20 cellular contexts compared by ENCODE assay signal in the genomic region with DNA sequence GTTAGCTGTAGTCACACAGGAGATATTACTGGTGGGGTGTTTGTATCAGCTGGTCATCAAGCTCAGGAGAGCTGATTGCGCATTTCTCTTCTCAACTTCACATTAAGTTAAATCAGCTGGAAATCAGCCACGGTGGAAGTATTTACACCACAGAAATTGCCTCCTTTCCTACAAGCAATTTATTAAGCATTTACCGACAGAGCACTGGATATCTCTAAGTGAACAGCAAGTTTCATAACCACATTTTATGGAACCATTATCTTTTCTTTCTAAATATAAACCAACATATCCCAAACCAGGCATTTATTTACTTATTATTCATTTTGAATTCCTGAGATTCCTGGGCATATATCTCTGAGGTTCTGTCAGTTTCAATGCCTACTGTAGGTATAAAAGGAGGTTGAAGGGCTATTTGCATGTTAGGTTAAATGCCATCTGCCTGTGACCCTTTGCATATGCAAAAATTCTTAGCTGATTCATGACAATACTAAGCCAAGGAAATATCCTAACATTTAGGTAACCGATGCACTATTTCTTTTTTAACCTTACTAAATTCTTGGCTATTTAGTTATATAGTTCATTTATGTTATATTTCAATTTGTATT. TPM values are rescaled to one million over a fixed set of nuclear protein-coding genes. Genes with fewer than 3 reads are reported as not detected.
"Had no signal": no experiment of that assay in that cellular context is flagged by ENCODE, and none has a peak within 500 bp of the region (broad histone marks: within the 10 kb centered on the region; RNA-seq: fewer than 3 reads in every experiment).

No MANE protein-coding gene starts in this region.

- H3K4me1 ChIP-seq: adrenal gland, esophagus squamous epithelium, psoas muscle, spleen, testis, upper lobe of left lung had no signal

- H3K9me3 Mint-ChIP-seq: stimulated activated naive CD8-positive, alpha-beta T cell treated with anti-CD3 and anti-CD28 coated beads, Interleukin-15, amount 100 ng/mL, for 72 hours had no signal

- H3K27me3 ChIP-seq: adrenal gland, esophagus squamous epithelium, spleen, testis, upper lobe of left lung had no signal

- ATAC-seq: psoas muscle; sciatic nerve; stimulated activated naive CD8-positive, alpha-beta T cell treated with anti-CD3 and anti-CD28 coated beads, Interleukin-15, amount 100 ng/mL, for 72 hours had no signal

- FAIRE-seq: endothelial cell of umbilical vein had no signal

- H3K27me3 Mint-ChIP-seq: brain; stimulated activated naive CD8-positive, alpha-beta T cell treated with anti-CD3 and anti-CD28 coated beads, Interleukin-15, amount 100 ng/mL, for 72 hours had no signal

- H3K4me1 Mint-ChIP-seq: brain; immature natural killer cell; stimulated activated naive CD8-positive, alpha-beta T cell treated with anti-CD3 and anti-CD28 coated beads, Interleukin-15, amount 100 ng/mL, for 72 hours had no signal

- H3K27ac Mint-ChIP-seq: immature natural killer cell; stimulated activated naive CD8-positive, alpha-beta T cell treated with anti-CD3 and anti-CD28 coated beads, Interleukin-15, amount 100 ng/mL, for 72 hours had no signal

- H3K4me3 Mint-ChIP-seq: brain; immature natural killer cell; stimulated activated naive CD8-positive, alpha-beta T cell treated with anti-CD3 and anti-CD28 coated beads, Interleukin-15, amount 100 ng/mL, for 72 hours had no signal

- H3K4me3 ChIP-seq: adrenal gland, esophagus squamous epithelium, psoas muscle, spleen, testis, upper lobe of left lung had no signal

- H3K36me3 Mint-ChIP-seq: brain, immature natural killer cell had no signal

- H3K36me3 ChIP-seq: adrenal gland, esophagus squamous epithelium, spleen, upper lobe of left lung had no signal

- DNase-seq: activated CD4-positive, alpha-beta T cell treated with anti-CD3 and anti-CD28 coated beads, Interleukin-2, amount 50 U/mL, for 4 hours; activated CD4-positive, CD25-positive, alpha-beta regulatory T cell treated with anti-CD3 and anti-CD28 coated beads, Interleukin-2, amount 50 U/mL, for 72 hours; activated effector memory CD4-positive, alpha-beta T cell treated with Interleukin-2 at 50 U/mL for 16 hours; activated naive CD4-positive, alpha-beta T cell treated with anti-CD3 and anti-CD28 coated beads, Interleukin-2, amount 50 U/mL, for 16 hours; activated T-cell treated with anti-CD3 and anti-CD28 coated beads, Interleukin-2, amount 50 U/mL, for 1 hour; adrenal gland; effector CD8-positive, alpha-beta T cell; esophagus squamous epithelium; hypothalamus; immature natural killer cell; psoas muscle; spleen; stimulated activated naive CD8-positive, alpha-beta T cell treated with anti-CD3 and anti-CD28 coated beads, Interleukin-15, amount 100 ng/mL, for 72 hours; T-helper 1 cell; T1000; testis; upper lobe of left lung had no signal

- H3K27ac ChIP-seq: adrenal gland, esophagus squamous epithelium, psoas muscle, spleen, testis, upper lobe of left lung had no signal

RNA-seq across cellular contexts. Expression of a gene that starts 56.6 kb away (rescaled TPM):
- polyA plus RNA-seq: immature natural killer cell had no signal
